In genomic region chr12:120847392-120848157, GRCh38 we compare ENCODE assay signal across 9 cellular contexts. TPM values are rescaled to one million over a fixed set of nuclear protein-coding genes. Genes with fewer than 3 reads are reported as not detected.
A peak's percentile ranks its signal among the peaks of the same experiment; 100 is the strongest.
DNase-seq lines count a peak whose midpoint lies in the region; ATAC-seq and TF ChIP-seq lines count a peak whose summit lies in the region.
"Had no signal": no experiment of that assay in that cellular context is flagged by ENCODE, and none has a peak within 500 bp of the region (broad histone marks: within the 10 kb centered on the region; RNA-seq: fewer than 3 reads in every experiment).

No MANE protein-coding gene starts in this region.

- DNase-seq in OCI-M1 (lab: John Stamatoyannopoulos, UW) (peak; percentile 84), NCI-H82 (lab: John Stamatoyannopoulos, UW) (no peak), 8988T (no peak), tibial nerve (ENCODE audit: low spot score in 2 of 2) (no peak)
- DNase-seq in stimulated activated naive B cell treated with anti-CD40 and anti-IgM and Interleukin-4, amounts not matched to agents 10 μg/mL and 1 μg/mL and 100 μg/mL, for 72 hours = no peak
- DNase-seq: NCI-H69 had no signal

- TF ChIP-seq CTCF in tibial nerve (IDR thresholded peaks at IDR 0.05) = no peak

- ATAC-seq in GM19324 (IDR thresholded peaks at IDR 0.05; ENCODE audit: low FRiP score, unreplicated experiment) (peak; percentile 60), HG02884 (IDR thresholded peaks at IDR 0.05; ENCODE audit: unreplicated experiment) (peak; percentile 60)
- ATAC-seq in stimulated activated naive B cell treated with anti-CD40 and anti-IgM and Interleukin-4, amounts not matched to agents 10 μg/mL and 1 μg/mL and 100 μg/mL, for 72 hours (replicated peaks) = peak; percentile 77 to 89
- ATAC-seq: gastroesophageal sphincter had no signal

- TF ChIP-seq POLR2A in tibial nerve (IDR thresholded peaks at IDR 0.05) = no peak

- H3K4me3 ChIP-seq in tibial nerve = no peak overlapping the region
- H3K4me3 ChIP-seq: gastroesophageal sphincter had no signal

- H3K4me1 Mint-ChIP-seq in stimulated activated naive B cell treated with anti-CD40 and anti-IgM and Interleukin-4, amounts not matched to agents 10 μg/mL and 1 μg/mL and 100 μg/mL, for 72 hours = peaks cover 40 to 79% of the 10 kb centered on the region in 2 donors

- H3K36me3 ChIP-seq in tibial nerve = no peaks in the 10 kb centered on the region
- H3K36me3 ChIP-seq: gastroesophageal sphincter had no signal

- H3K9me3 ChIP-seq in tibial nerve = no peaks in the 10 kb centered on the region
- H3K9me3 ChIP-seq: gastroesophageal sphincter had no signal

- no peak overlapping the region for H3K4me3 Mint-ChIP-seq in stimulated activated naive B cell treated with anti-CD40 and anti-IgM and Interleukin-4, amounts not matched to agents 10 μg/mL and 1 μg/mL and 100 μg/mL, for 72 hours

- peak overlapping the region in 2 of 4 donors; percentile 48 to 55 for H3K27ac ChIP-seq in tibial nerve

- TF ChIP-seq EP300 in tibial nerve (IDR thresholded peaks at IDR 0.05) = no peak

- no peaks in the 10 kb centered on the region for H3K9me3 Mint-ChIP-seq in stimulated activated naive B cell treated with anti-CD40 and anti-IgM and Interleukin-4, amounts not matched to agents 10 μg/mL and 1 μg/mL and 100 μg/mL, for 72 hours

- H3K36me3 Mint-ChIP-seq in stimulated activated naive B cell treated with anti-CD40 and anti-IgM and Interleukin-4, amounts not matched to agents 10 μg/mL and 1 μg/mL and 100 μg/mL, for 72 hours = no peaks in the 10 kb centered on the region

- WGBS in tibial nerve, 2 donors = 60 to 64% methylated on average over 7 of the region's 7 CpGs

- no peaks in the 10 kb centered on the region for H3K27me3 ChIP-seq in tibial nerve
- H3K27me3 ChIP-seq: gastroesophageal sphincter had no signal

- H3K27ac Mint-ChIP-seq in stimulated activated naive B cell treated with anti-CD40 and anti-IgM and Interleukin-4, amounts not matched to agents 10 μg/mL and 1 μg/mL and 100 μg/mL, for 72 hours = peak overlapping the region; percentile 16

- H3K4me1 ChIP-seq in tibial nerve = peaks cover 0 to 79% (median 41%) of the 10 kb centered on the region in 4 donors

- H3K27me3 Mint-ChIP-seq in stimulated activated naive B cell treated with anti-CD40 and anti-IgM and Interleukin-4, amounts not matched to agents 10 μg/mL and 1 μg/mL and 100 μg/mL, for 72 hours = no peaks in the 10 kb centered on the region

RNA-seq across cellular contexts. Expression of gene SPPL3, which starts 56.6 kb away (rescaled TPM):
- 10 to 100 TPM; 25.5 to 30.4 (median 29.0) TPM for total RNA-seq in tibial nerve
